ENCODE assay signal across 17 cellular contexts in genomic region chr10:43773736-43774135, GRCh38.
DNase-seq lines count a peak whose midpoint lies in the region; ATAC-seq and TF ChIP-seq lines count a peak whose summit lies in the region.
"Had no signal": no experiment of that assay in that cellular context is flagged by ENCODE, and none has a peak within 500 bp of the region (broad histone marks: within the 10 kb centered on the region; RNA-seq: fewer than 3 reads in every experiment).

No MANE protein-coding gene starts in this region.

- H3K4me3 Mint-ChIP-seq in progenitor cell of endocrine pancreas (ENCODE audit: low read depth): no peak overlapping the region
- H3K4me3 Mint-ChIP-seq: CD14-positive monocyte; CD4-positive, alpha-beta memory T cell; HFFc6 had no signal

- H3K9me3 Mint-ChIP-seq in progenitor cell of endocrine pancreas (ENCODE audit: low read depth): peaks cover 13% of the 10 kb centered on the region

- H3K4me1 Mint-ChIP-seq in progenitor cell of endocrine pancreas (ENCODE audit: low read depth): peaks cover 13% of the 10 kb centered on the region

- H2AFZ ChIP-seq in Loucy (ENCODE audit: low read length): peak overlapping the region; percentile 72

- no peaks in the 10 kb centered on the region for H3K27me3 ChIP-seq in Loucy (ENCODE audit: insufficient read depth, low read length, poor library complexity, severe bottlenecking)
- H3K27me3 ChIP-seq: BE2C had no signal

- peaks cover 1% of the 10 kb centered on the region for H3K36me3 Mint-ChIP-seq in progenitor cell of endocrine pancreas (ENCODE audit: insufficient read depth)
- H3K36me3 Mint-ChIP-seq: CD14-positive monocyte; CD4-positive, alpha-beta memory T cell had no signal

- H3K27me3 Mint-ChIP-seq in progenitor cell of endocrine pancreas: no peaks in the 10 kb centered on the region

- peak overlapping the region; percentile 40 for H3K27ac Mint-ChIP-seq in progenitor cell of endocrine pancreas
- H3K27ac Mint-ChIP-seq: CD14-positive monocyte; CD4-positive, alpha-beta memory T cell; HFFc6 had no signal

- ATAC-seq in GM19467 (IDR thresholded peaks at IDR 0.05; ENCODE audit: unreplicated experiment): no peak
- ATAC-seq: HCT116, HepG2 had no signal

- H3K4me3 ChIP-seq in Loucy (ENCODE audit: low read length, poor library complexity, severe bottlenecking): no peak overlapping the region

- no peaks in the 10 kb centered on the region for H3K79me2 ChIP-seq in Loucy (ENCODE audit: insufficient read depth, low read length)

- DNase-seq in dermis blood vessel endothelial cell (peak; percentile 69), progenitor cell of endocrine pancreas (ENCODE audit: low spot score, unreplicated experiment) (no peak), NCI-H69 (lab: John Stamatoyannopoulos, UW) (no peak), T-helper 1 cell (no peak)
- DNase-seq: ACHN; BE2C; CD4-positive, alpha-beta memory T cell; DMS79 treated with DMSO at 0.1 percent for 48 hours; GF-D8; GOT3; H7; HFFc6 had no signal

- no peaks in the 10 kb centered on the region for H3F3A ChIP-seq in Loucy (ENCODE audit: low read depth)

- H4K20me1 ChIP-seq in Loucy (ENCODE audit: insufficient read depth, low read length, poor library complexity, severe bottlenecking): no peaks in the 10 kb centered on the region

- no peaks in the 10 kb centered on the region for H3K36me3 ChIP-seq in Loucy (ENCODE audit: insufficient read depth, low read length)
- H3K36me3 ChIP-seq: BE2C had no signal

- H3K4me2 ChIP-seq in Loucy (ENCODE audit: low read depth, low read length, poor library complexity, severe bottlenecking): peak overlapping the region; percentile 10

- no peak for TF ChIP-seq CTCF in Loucy (conservative IDR thresholded peaks at IDR 0.05; ENCODE audit: low read length)
- no peak for TF ChIP-seq CTCF in progenitor cell of endocrine pancreas (IDR thresholded peaks at IDR 0.05; ENCODE audit: unreplicated experiment)

- H3K9me3 ChIP-seq in Loucy (ENCODE audit: insufficient read depth, low read depth, low read length): peaks cover 7% of the 10 kb centered on the region; the same call in 1 of the 2 replicates
- H3K9me3 ChIP-seq: BE2C had no signal

- H3K9ac ChIP-seq in Loucy (ENCODE audit: low read depth, low read length, poor library complexity, severe bottlenecking): peak overlapping the region; percentile 20

- peaks cover 33% of the 10 kb centered on the region for H3K4me1 ChIP-seq in Loucy (ENCODE audit: insufficient read depth, low read length, poor library complexity, severe bottlenecking)
- H3K4me1 ChIP-seq: BE2C had no signal

- H3K9me2 ChIP-seq in Loucy (replicated peaks; ENCODE audit: low read depth, low read length): no peaks in the 10 kb centered on the region
